In the genomic region with DNA sequence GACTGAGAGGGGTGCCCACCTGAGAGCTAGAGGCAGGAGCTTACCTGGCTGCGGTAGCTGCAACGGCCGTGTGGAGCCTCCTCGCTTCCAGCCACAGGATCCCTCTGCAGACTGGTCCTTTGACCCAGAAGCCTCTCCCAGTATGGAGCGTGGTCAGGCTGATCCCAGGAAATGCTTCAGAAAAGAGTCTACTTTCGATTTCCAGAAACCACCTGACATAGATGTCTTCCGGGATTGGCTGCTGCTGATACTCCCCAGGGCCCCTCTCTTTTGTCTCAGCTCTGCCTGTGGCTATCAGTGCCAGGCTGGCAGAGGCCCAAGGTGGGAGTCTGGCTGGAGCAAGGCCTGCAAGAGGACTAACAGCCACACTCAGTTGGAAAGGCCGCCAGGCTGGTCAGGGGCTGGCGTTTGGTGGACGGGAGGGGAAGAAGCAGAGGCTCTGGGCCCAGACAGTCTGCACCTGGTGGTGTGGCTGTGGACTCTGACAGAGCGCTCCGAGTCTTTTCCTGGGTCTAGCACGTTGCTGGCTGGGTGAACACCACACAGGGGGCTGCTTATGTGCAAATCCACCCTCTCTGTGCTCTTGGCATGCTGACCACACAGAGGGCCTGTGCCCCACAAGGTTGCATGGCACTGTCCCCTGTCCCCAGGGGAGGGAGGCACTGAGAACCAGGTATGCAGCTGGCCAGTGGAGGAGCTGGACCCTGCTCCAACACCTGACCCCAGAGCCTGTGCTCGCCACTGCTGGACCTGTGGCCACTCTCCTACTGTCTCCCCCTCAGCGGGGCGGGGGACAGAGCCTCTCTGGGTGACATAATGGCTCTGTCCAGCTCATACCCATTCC, we compare ENCODE assay signal across 8 cellular contexts. TPM values are rescaled to one million over a fixed set of nuclear protein-coding genes. Genes with fewer than 3 reads are reported as not detected.
DNase-seq lines count a peak whose midpoint lies in the region; ATAC-seq and TF ChIP-seq lines count a peak whose summit lies in the region.

A gene with protein sequence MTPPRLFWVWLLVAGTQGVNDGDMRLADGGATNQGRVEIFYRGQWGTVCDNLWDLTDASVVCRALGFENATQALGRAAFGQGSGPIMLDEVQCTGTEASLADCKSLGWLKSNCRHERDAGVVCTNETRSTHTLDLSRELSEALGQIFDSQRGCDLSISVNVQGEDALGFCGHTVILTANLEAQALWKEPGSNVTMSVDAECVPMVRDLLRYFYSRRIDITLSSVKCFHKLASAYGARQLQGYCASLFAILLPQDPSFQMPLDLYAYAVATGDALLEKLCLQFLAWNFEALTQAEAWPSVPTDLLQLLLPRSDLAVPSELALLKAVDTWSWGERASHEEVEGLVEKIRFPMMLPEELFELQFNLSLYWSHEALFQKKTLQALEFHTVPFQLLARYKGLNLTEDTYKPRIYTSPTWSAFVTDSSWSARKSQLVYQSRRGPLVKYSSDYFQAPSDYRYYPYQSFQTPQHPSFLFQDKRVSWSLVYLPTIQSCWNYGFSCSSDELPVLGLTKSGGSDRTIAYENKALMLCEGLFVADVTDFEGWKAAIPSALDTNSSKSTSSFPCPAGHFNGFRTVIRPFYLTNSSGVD (minus strand): TSS at position 144 of the 844 bp plus-strand sequence. CDS start 2,732 bp downstream, outside the sequence.

- peak within 1 kb of the TSS; percentile 67 for H3K4me3 Mint-ChIP-seq in activated CD4-positive, alpha-beta memory T cell treated with anti-CD3 and anti-CD28 coated beads for 36 hours
- H3K4me3 Mint-ChIP-seq in endothelial cell (ENCODE audit: unreplicated experiment) = no peak within 1 kb of the TSS

- H3K27ac ChIP-seq in temporal lobe (ENCODE audit: low read depth, low read length) = peak within 1 kb of the TSS; percentile 88

- no peaks in the 10 kb centered on the region for H3K9me3 Mint-ChIP-seq in activated CD4-positive, alpha-beta memory T cell treated with anti-CD3 and anti-CD28 coated beads for 36 hours
- H3K9me3 Mint-ChIP-seq in endothelial cell (ENCODE audit: unreplicated experiment) = no peaks in the 10 kb centered on the region

- H3K27me3 Mint-ChIP-seq in activated CD4-positive, alpha-beta memory T cell treated with anti-CD3 and anti-CD28 coated beads for 36 hours = no peaks in the 10 kb centered on the region
- H3K27me3 Mint-ChIP-seq in endothelial cell (ENCODE audit: unreplicated experiment) = peaks cover 3% of the 10 kb centered on the region

- CTCF ChIA-PET in activated CD4-positive, alpha-beta memory T cell treated with anti-CD3 and anti-CD28 coated beads for 36 hours (lab: Charles Lee) = interaction anchor here (1.0 to 2.6 kb wide), 4 partner anchors 9 to 127 kb away, joined by 3 to 22 read pairs (median 4); no protein-coding TSS in a partner anchor

- H3K27ac Mint-ChIP-seq in activated CD4-positive, alpha-beta memory T cell treated with anti-CD3 and anti-CD28 coated beads for 36 hours = peak within 1 kb of the TSS; percentile 58
- H3K27ac Mint-ChIP-seq in endothelial cell (ENCODE audit: unreplicated experiment) = no peak within 1 kb of the TSS

- H3K36me3 Mint-ChIP-seq in activated CD4-positive, alpha-beta memory T cell treated with anti-CD3 and anti-CD28 coated beads for 36 hours = no peaks in the 10 kb centered on the region
- H3K36me3 Mint-ChIP-seq in endothelial cell (ENCODE audit: low read depth, unreplicated experiment) = no peaks in the 10 kb centered on the region

- intact Hi-C loops in activated CD4-positive, alpha-beta memory T cell treated with anti-CD3 and anti-CD28 coated beads for 36 hours (cut with micrococcal nuclease) = loop anchor here (10.0 kb wide), 1 partner anchor 265 kb away; no protein-coding TSS in a partner anchor

- H3K4me1 Mint-ChIP-seq in activated CD4-positive, alpha-beta memory T cell treated with anti-CD3 and anti-CD28 coated beads for 36 hours (ENCODE audit: low read depth) = peaks cover 15% of the 10 kb centered on the region
- H3K4me1 Mint-ChIP-seq in endothelial cell (ENCODE audit: unreplicated experiment) = peaks cover 3% of the 10 kb centered on the region

- ATAC-seq in HG03135 (IDR thresholded peaks at IDR 0.05; ENCODE audit: unreplicated experiment) = no peak
- ATAC-seq in GM21717 (IDR thresholded peaks at IDR 0.05; ENCODE audit: unreplicated experiment) = no peak

- POLR2A ChIA-PET in activated CD4-positive, alpha-beta memory T cell treated with anti-CD3 and anti-CD28 coated beads for 36 hours (lab: Charles Lee) = no interaction called here

- TF ChIP-seq CTCF in endothelial cell (IDR thresholded peaks at IDR 0.05; ENCODE audit: unreplicated experiment) = no peak

- DNase-seq in EL (peak; percentile 88), NCI-H2081 (lab: John Stamatoyannopoulos, UW) (peak; percentile 95 to 97), endothelial cell (ENCODE audit: low spot score) (no peak), mesenteric fat pad (ENCODE audit: low spot score) (no peak)
- DNase-seq in activated CD4-positive, alpha-beta memory T cell treated with anti-CD3 and anti-CD28 coated beads for 36 hours = peak; percentile 50

RNA-seq across cellular contexts. Expression of the gene that starts here (rescaled TPM):
- 10 to 100 TPM; 48.0 to 49.5 TPM for total RNA-seq in activated CD4-positive, alpha-beta memory T cell treated with anti-CD3 and anti-CD28 coated beads for 36 hours
- 12.6 TPM for total RNA-seq in endothelial cell (ENCODE audit: unreplicated experiment)
- total RNA-seq in mesenteric fat pad = 417 TPM
- 19.7 TPM for total RNA-seq in temporal lobe

Comparison
In these comparisons a context has a peak if more than half of its experiments do, and no peak if none do; other contexts are left out.
1. DNase-seq: peak in EL (single experiment), NCI-H2081 (2 of 2) and activated CD4-positive, alpha-beta memory T cell treated with anti-CD3 and anti-CD28 coated beads for 36 hours (single experiment); none in endothelial cell (single experiment) and mesenteric fat pad (single experiment).